7 cellular contexts compared by ENCODE assay signal in genomic region chr5:172452398-172453205, GRCh38. TPM values are rescaled to one million over a fixed set of nuclear protein-coding genes. Genes with fewer than 3 reads are reported as not detected.
DNase-seq lines count a peak whose midpoint lies in the region; ATAC-seq, FAIRE-seq and TF ChIP-seq lines count a peak whose summit lies in the region.

No MANE protein-coding gene starts in this region.

- WGBS in pancreas, 2 donors, result 44 to 53% methylated on average over 18 of the region's 18 CpGs

- intact Hi-C loops in pancreas (cut with DNase I), result no loop called here

- peaks cover 2% of the 10 kb centered on the region for H3K36me3 ChIP-seq in H7 (replicated peaks; ENCODE audit: control insufficient read depth, insufficient read depth, low read length)
- no peaks in the 10 kb centered on the region for H3K36me3 ChIP-seq in pancreas

- TF ChIP-seq CTCF in WI38 (IDR thresholded peaks at IDR 0.05; ENCODE audit: low read depth, low read length), result no peak
- TF ChIP-seq CTCF in pancreas (IDR thresholded peaks at IDR 0.05), result no peak

- DNase-seq in H7 (no peak), globus pallidus (ENCODE audit: low spot score) (peak; percentile 77), pancreas (peak in 1 of 6 donors; percentile 27), NCI-H524 treated with DMSO at 0.1 percent for 48 hours (lab: John Stamatoyannopoulos, UW) (no peak), NCI-H2171 (lab: John Stamatoyannopoulos, UW) (no peak)

- H3K27me3 ChIP-seq in H7 (ENCODE audit: control insufficient read depth, insufficient read depth, low read length), result no peaks in the 10 kb centered on the region
- H3K27me3 ChIP-seq in pancreas, result no peaks in the 10 kb centered on the region

- H3K27ac ChIP-seq in pancreas, result peak overlapping the region; percentile 10 to 75 (median 44)

- no peaks in the 10 kb centered on the region for H3K9me3 ChIP-seq in pancreas

- no peak for FAIRE-seq in pancreas (lab: Jason Lieb, UNC)

- peak; percentile 49 to 61 (median 51) for ATAC-seq in pancreas
- ATAC-seq in GM21528 (IDR thresholded peaks at IDR 0.05; ENCODE audit: low FRiP score, unreplicated experiment), result no peak

- H3K4me1 ChIP-seq in pancreas, result peaks cover 0 to 5% (median 3%) of the 10 kb centered on the region in 3 donors

- H3K4me3 ChIP-seq in H7 (ENCODE audit: insufficient read depth, low read depth, low read length) (peak overlapping the region; percentile 92), WI38 (ENCODE audit: low read depth, low read length) (peak overlapping the region; percentile 88), pancreas (peak overlapping the region; percentile 80 to 87 (median 82))

RNA-seq across cellular contexts. Expression of gene SH3PXD2B, which starts 1.7 kb away (rescaled TPM):
- 36.7 and 47.7 TPM in 2 replicates for total RNA-seq in H7 (2014; rRNA removed; shearing (Covaris generic))
- 10 to 100 TPM in 5 of 6 donors, 1 to 10 TPM in 1; 9.7 to 24.9 (median 12.9) TPM for total RNA-seq in pancreas
- 1 to 10 TPM; 4.2 to 4.3 TPM for polyA plus RNA-seq in pancreas
